Comparison of ENCODE assay signal across 16 cellular contexts in the genomic region with DNA sequence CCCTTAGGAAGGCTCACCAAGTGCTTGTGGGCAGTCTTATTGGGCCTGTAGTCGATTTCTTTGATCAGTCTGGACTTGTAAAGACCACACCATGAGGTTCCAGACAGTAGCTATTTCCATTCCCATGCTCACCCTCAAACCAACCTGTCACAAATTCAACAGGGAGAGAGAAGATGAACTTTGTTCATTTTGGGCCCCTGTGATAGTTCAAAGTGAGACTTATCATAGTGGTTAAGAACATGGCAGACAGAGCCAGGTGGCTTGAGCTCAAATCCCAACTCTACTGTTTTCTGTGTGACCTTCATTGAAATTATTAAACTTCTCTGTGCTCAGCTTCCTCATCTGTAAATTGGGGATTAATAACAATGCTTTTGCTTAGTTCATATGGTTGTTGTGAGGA. TPM values are rescaled to one million over a fixed set of nuclear protein-coding genes. Genes with fewer than 3 reads are reported as not detected.
DNase-seq lines count a peak whose midpoint lies in the region; ATAC-seq and TF ChIP-seq lines count a peak whose summit lies in the region.
"Had no signal": no experiment of that assay in that cellular context is flagged by ENCODE, and none has a peak within 500 bp of the region (broad histone marks: within the 10 kb centered on the region; RNA-seq: fewer than 3 reads in every experiment).

No MANE protein-coding gene starts in this region.

- CTCF ChIA-PET in CD4-positive, alpha-beta T cell (lab: Charles Lee), result interaction anchor here (0.7 to 2.4 kb wide), 6 partner anchors 31 to 588 kb away, joined by 3 to 19 read pairs (median 4); no protein-coding TSS in a partner anchor

- H3K36me3 Mint-ChIP-seq in CD4-positive, alpha-beta T cell (ENCODE audit: low read depth), result no peaks in the 10 kb centered on the region
- no peaks in the 10 kb centered on the region for H3K36me3 Mint-ChIP-seq in activated naive CD8-positive, alpha-beta T cell

- H3K36me3 ChIP-seq in ACC112 (ENCODE audit: insufficient read depth, low read length) (no peaks in the 10 kb centered on the region), muscle layer of duodenum (ENCODE audit: control insufficient read depth in 1 of 2, insufficient read depth in 2 of 2, low read length in 2 of 2) (no peaks in the 10 kb centered on the region)

- H3K4me3 ChIP-seq in ACC112 (ENCODE audit: low read depth, low read length) (no peak overlapping the region), muscle layer of duodenum (ENCODE audit: low read depth in 1 of 2, low read length in 2 of 2) (no peak overlapping the region)

- H3K79me2 ChIP-seq in ACC112 (ENCODE audit: control insufficient read depth, insufficient read depth, low read length, unreplicated experiment), result no peaks in the 10 kb centered on the region

- H3K4me1 ChIP-seq in ACC112 (ENCODE audit: control insufficient read depth, insufficient read depth, low read length, unreplicated experiment) (peaks cover 40% of the 10 kb centered on the region), muscle layer of duodenum (ENCODE audit: control insufficient read depth in 1 of 2, insufficient read depth in 2 of 2, low read length in 2 of 2) (peaks cover 10 to 11% of the 10 kb centered on the region in 2 donors)

- peak overlapping the region; percentile 45 for H2AFZ ChIP-seq in ACC112 (ENCODE audit: low read length, unreplicated experiment)

- DNase-seq in CD4-positive, alpha-beta T cell, result no peak
- DNase-seq in NCI-H748 treated with DMSO at 0.1 percent for 48 hours (lab: John Stamatoyannopoulos, UW) (no peak), NCI-H2196 (lab: John Stamatoyannopoulos, UW; ENCODE audit: unreplicated experiment) (no peak)
- DNase-seq: DMS53, H9, MV-4-11, NCI-H1417 treated with DMSO at 0.1 percent for 48 hours, NCI-H2029, NCI-H2227 treated with DMSO at 0.1 percent for 48 hours, NCI-H524 treated with DMSO at 0.1 percent for 48 hours had no signal

- H3K9me3 ChIP-seq in CD4-positive, alpha-beta T cell (ENCODE audit: control insufficient read depth, low read length), result no peaks in the 10 kb centered on the region
- H3K9me3 ChIP-seq in muscle layer of duodenum (ENCODE audit: control insufficient read depth in 1 of 2, low read length in 2 of 2), result no peaks in the 10 kb centered on the region

- intact Hi-C loops in CD4-positive, alpha-beta T cell (cut with DNase I, micrococcal nuclease), result loop anchor here in 1 of 2 experiments (2.0 to 10.0 kb wide), 3 partner anchors 529 to 979 kb away; no protein-coding TSS in a partner anchor

- H3K27me3 ChIP-seq in ACC112 (ENCODE audit: insufficient read depth, low read length) (no peaks in the 10 kb centered on the region), muscle layer of duodenum (ENCODE audit: low read depth, low read length) (no peaks in the 10 kb centered on the region)
- H3K27me3 ChIP-seq in CD4-positive, alpha-beta T cell (ENCODE audit: control insufficient read depth, insufficient read depth, low read length), result no peaks in the 10 kb centered on the region

- POLR2A ChIA-PET in CD4-positive, alpha-beta T cell (lab: Charles Lee), result interaction anchor here (1.1 to 4.8 kb wide), 6 partner anchors 9 to 107 kb away, joined by 3 to 34 read pairs (median 12); partner anchors contain the start of gene CD28

- no peaks in the 10 kb centered on the region for H3K9me3 Mint-ChIP-seq in CD4-positive, alpha-beta T cell
- no peaks in the 10 kb centered on the region for H3K9me3 Mint-ChIP-seq in activated naive CD8-positive, alpha-beta T cell (ENCODE audit: low read depth)
- H3K9me3 Mint-ChIP-seq: H9 had no signal

- no peak overlapping the region for H3K4me3 Mint-ChIP-seq in CD4-positive, alpha-beta T cell
- H3K4me3 Mint-ChIP-seq in activated naive CD8-positive, alpha-beta T cell, result no peak overlapping the region

- H3K27ac ChIP-seq in ACC112 (ENCODE audit: low read depth, low read length), result no peak overlapping the region
- H3K27ac ChIP-seq in CD4-positive, alpha-beta T cell (ENCODE audit: low read depth, low read length), result no peak overlapping the region
- H3K27ac ChIP-seq in muscle layer of duodenum (ENCODE audit: low read length), result peak overlapping the region; percentile 3

- peak overlapping the region; percentile 18 for H3K27ac Mint-ChIP-seq in CD4-positive, alpha-beta T cell
- H3K27ac Mint-ChIP-seq in activated naive CD8-positive, alpha-beta T cell, result peak overlapping the region; percentile 86
- H3K27ac Mint-ChIP-seq: H9 had no signal

- ATAC-seq in CD4-positive, alpha-beta T cell (ENCODE audit: poor library complexity), result no peak
- no peak for ATAC-seq in GM18867 (IDR thresholded peaks at IDR 0.05; ENCODE audit: unreplicated experiment)

- no peaks in the 10 kb centered on the region for H3K27me3 Mint-ChIP-seq in CD4-positive, alpha-beta T cell
- H3K27me3 Mint-ChIP-seq in activated naive CD8-positive, alpha-beta T cell, result no peaks in the 10 kb centered on the region

- H3K4me1 Mint-ChIP-seq in CD4-positive, alpha-beta T cell (ENCODE audit: low read depth), result peaks cover 63% of the 10 kb centered on the region
- H3K4me1 Mint-ChIP-seq in activated naive CD8-positive, alpha-beta T cell (ENCODE audit: low read depth), result peaks cover 66% of the 10 kb centered on the region

- no peak for TF ChIP-seq CTCF in CD4-positive, alpha-beta T cell (IDR thresholded peaks at IDR 0.05)

RNA-seq across cellular contexts. Expression of gene CTLA4, which starts 53.9 kb away (rescaled TPM):
- 10 to 100 TPM; 49.8 to 52.0 TPM for total RNA-seq in CD4-positive, alpha-beta T cell
- total RNA-seq: H9, OCI-LY7, RPMI7951 had no signal
